Comparison of ENCODE assay signal across 10 cellular contexts in the genomic region with DNA sequence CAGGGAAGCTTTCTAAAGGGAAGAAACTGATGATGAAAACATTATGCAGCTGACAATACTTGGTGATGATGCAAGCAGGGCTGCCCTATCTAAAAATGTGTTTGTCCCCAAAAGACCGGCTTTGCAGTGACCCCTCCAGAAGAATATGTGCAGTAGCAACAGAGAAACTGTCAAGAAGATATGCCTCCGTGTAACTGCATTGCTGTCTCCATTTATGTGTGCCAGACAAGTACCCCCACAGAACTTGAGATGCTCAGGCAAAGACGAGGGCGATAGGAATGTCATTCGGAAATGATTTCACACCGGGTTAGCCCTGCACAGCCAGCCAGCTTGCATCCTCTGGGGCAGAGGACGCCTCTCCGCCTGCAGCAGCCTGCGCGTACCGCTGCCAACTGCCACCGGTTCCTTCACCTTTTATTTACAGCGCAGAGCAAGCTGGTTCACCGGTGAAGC. TPM values are rescaled to one million over a fixed set of nuclear protein-coding genes. Genes with fewer than 3 reads are reported as not detected.
DNase-seq lines count a peak whose midpoint lies in the region; ATAC-seq and TF ChIP-seq lines count a peak whose summit lies in the region.
"Had no signal": no experiment of that assay in that cellular context is flagged by ENCODE, and none has a peak within 500 bp of the region (broad histone marks: within the 10 kb centered on the region; RNA-seq: fewer than 3 reads in every experiment).

No MANE protein-coding gene starts in this region.

- peak overlapping the region; percentile 75 for H2AFZ ChIP-seq in neural progenitor cell (replicated peaks)

- no peak overlapping the region for H3K9ac ChIP-seq in neural progenitor cell

- H3K79me2 ChIP-seq in neural progenitor cell (ENCODE audit: low read depth) = no peaks in the 10 kb centered on the region

- peaks cover 59% of the 10 kb centered on the region for H3K27me3 Mint-ChIP-seq in neural progenitor cell (ENCODE audit: insufficient read depth, low read depth)

- H3K27ac ChIP-seq in neural progenitor cell = no peak overlapping the region

- H4K20me1 ChIP-seq in neural progenitor cell (ENCODE audit: low read depth) = peaks cover 34% of the 10 kb centered on the region

- TF ChIP-seq CTCF in neural progenitor cell (IDR thresholded peaks at IDR 0.05) = no peak

- no peak overlapping the region for H3K27ac Mint-ChIP-seq in neural progenitor cell

- DNase-seq in NCI-H1105 treated with DMSO at 0.1 percent for 48 hours (lab: John Stamatoyannopoulos, UW) = peak; percentile 71
- no peak for DNase-seq in NCI-H1105 (lab: John Stamatoyannopoulos, UW)
- DNase-seq in MG63 = no peak
- peak; percentile 4 to 20 for DNase-seq in dermis microvascular lymphatic vessel endothelial cell (ENCODE audit: low read depth in 2 of 2)
- no peak for DNase-seq in neural progenitor cell (ENCODE audit: low spot score)
- DNase-seq: NCI-H187 had no signal

- peaks cover 4% of the 10 kb centered on the region for H3K4me1 ChIP-seq in neural progenitor cell

- H3K27me3 ChIP-seq in MG63 = no peaks in the 10 kb centered on the region
- H3K27me3 ChIP-seq in neural progenitor cell = peaks cover 80% of the 10 kb centered on the region

- H3K4me3 Mint-ChIP-seq in neural progenitor cell = peak overlapping the region; percentile 79

- ATAC-seq in GM19463 (IDR thresholded peaks at IDR 0.05; ENCODE audit: unreplicated experiment) = no peak
- ATAC-seq in HG02973 (IDR thresholded peaks at IDR 0.05; ENCODE audit: unreplicated experiment) = no peak
- ATAC-seq in HG02970 (IDR thresholded peaks at IDR 0.05; ENCODE audit: low FRiP score, unreplicated experiment) = no peak

- H3K36me3 ChIP-seq in MG63 (no peaks in the 10 kb centered on the region), neural progenitor cell (no peaks in the 10 kb centered on the region)

- H3K4me2 ChIP-seq in neural progenitor cell = peak overlapping the region; percentile 84

- no peaks in the 10 kb centered on the region for H3K36me3 Mint-ChIP-seq in neural progenitor cell

- H3F3A ChIP-seq in neural progenitor cell (ENCODE audit: low read depth) = peaks cover 5% of the 10 kb centered on the region

- peaks cover 9% of the 10 kb centered on the region for H3K4me1 Mint-ChIP-seq in neural progenitor cell

- H3K9me3 Mint-ChIP-seq in neural progenitor cell = no peaks in the 10 kb centered on the region

- H3K4me3 ChIP-seq in MG63 = peak overlapping the region; percentile 47
- peak overlapping the region; percentile 49 for H3K4me3 ChIP-seq in neural progenitor cell
- H3K4me3 ChIP-seq: GM12878 had no signal

- H3K9me3 ChIP-seq in MG63 (no peaks in the 10 kb centered on the region), neural progenitor cell (ENCODE audit: low read depth) (no peaks in the 10 kb centered on the region)

RNA-seq across cellular contexts. Expression of gene GABBR2, which starts 2.1 kb away (rescaled TPM):
- 3.8 and 5.8 TPM in 2 replicates for total RNA-seq in MG63 (2014; rRNA removed; shearing (Covaris generic); ENCODE audit: low replicate concordance)
- total RNA-seq in dermis microvascular lymphatic vessel endothelial cell = 1.8 and 10.2 TPM in 2 replicates
- total RNA-seq in neural progenitor cell (ENCODE audit: low replicate concordance) = 0.03 TPM in 1 of 2 replicates, not detected in the other

Comparison
In these comparisons a context has a peak if more than half of its experiments do, and no peak if none do; other contexts are left out.
1. DNase-seq: peak in NCI-H1105 treated with DMSO at 0.1 percent for 48 hours (single experiment) and dermis microvascular lymphatic vessel endothelial cell (2 of 2); none in NCI-H1105 (single experiment), MG63 (single experiment) and neural progenitor cell (single experiment).